ENCODE assay signal across 9 cellular contexts in the genomic region with DNA sequence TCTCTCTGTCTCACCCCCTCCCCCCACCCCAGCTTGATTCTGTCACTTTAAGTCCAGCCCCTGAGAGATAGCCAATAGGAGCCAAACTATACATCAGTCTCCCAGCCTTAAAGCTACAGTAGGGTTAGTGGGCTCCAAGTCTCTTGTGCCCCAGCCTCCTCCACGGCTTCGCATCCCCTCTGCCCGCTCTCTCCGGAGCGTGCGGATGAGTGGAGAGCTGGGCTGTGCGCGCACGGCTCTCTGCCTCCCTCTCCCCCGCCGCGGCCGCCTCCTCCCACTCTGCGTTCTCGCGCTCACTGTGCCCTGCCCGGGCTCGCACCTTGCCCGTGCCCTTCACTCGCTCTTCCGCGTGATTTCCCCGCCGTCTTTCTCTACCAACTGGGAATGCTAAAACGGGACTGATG. TPM values are rescaled to one million over a fixed set of nuclear protein-coding genes. Genes with fewer than 3 reads are reported as not detected.
DNase-seq lines count a peak whose midpoint lies in the region; ATAC-seq lines count a peak whose summit lies in the region.
"Had no signal": no experiment of that assay in that cellular context is flagged by ENCODE, and none has a peak within 500 bp of the region (broad histone marks: within the 10 kb centered on the region; RNA-seq: fewer than 3 reads in every experiment).

ESRRB (plus strand) TSS at position 137 of the 404 bp plus-strand sequence; CDS start at position 402, 265 bp downstream.

- in situ Hi-C loops in ACHN (cut with HindIII; ENCODE audit: low pct_ligation_motif_present, low pct_unique_long_range_greater_than_20kb, low sequenced_read_pairs) = no loop called here

- no peaks in the 10 kb centered on the region for H3K36me3 Mint-ChIP-seq in immature natural killer cell
- H3K36me3 Mint-ChIP-seq: activated naive CD8-positive, alpha-beta T cell treated with anti-CD3 and anti-CD28 coated beads for 36 hours had no signal

- H3K27ac Mint-ChIP-seq in immature natural killer cell = no peak within 1 kb of the TSS
- H3K27ac Mint-ChIP-seq: activated naive CD8-positive, alpha-beta T cell treated with anti-CD3 and anti-CD28 coated beads for 36 hours had no signal

- no peak within 1 kb of the TSS for H3K4me3 Mint-ChIP-seq in immature natural killer cell
- H3K4me3 Mint-ChIP-seq: activated naive CD8-positive, alpha-beta T cell treated with anti-CD3 and anti-CD28 coated beads for 36 hours had no signal

- H3K27me3 Mint-ChIP-seq in immature natural killer cell (ENCODE audit: low read depth in 3 of 3) = peaks cover 8 to 21% (median 13%) of the 10 kb centered on the region in 3 donors

- peak; percentile 4 for DNase-seq in ACHN
- DNase-seq in NCI-H2227 (lab: John Stamatoyannopoulos, UW; ENCODE audit: unreplicated experiment) = peak; percentile 67
- peak; percentile 65 for DNase-seq in ecto neural progenitor cell (ENCODE audit: low spot score)
- peak; percentile 21 for DNase-seq in medulla oblongata (ENCODE audit: extremely low spot score)
- no peak for DNase-seq in activated gamma-delta T cell (lab: John Stamatoyannopoulos, UW)
- no peak for DNase-seq in immature natural killer cell
- DNase-seq: activated naive CD8-positive, alpha-beta T cell treated with anti-CD3 and anti-CD28 coated beads for 36 hours had no signal

- ATAC-seq in HG02870 (IDR thresholded peaks at IDR 0.05; ENCODE audit: unreplicated experiment) (no peak), GM18909 (IDR thresholded peaks at IDR 0.05; ENCODE audit: poor library complexity, unreplicated experiment) (no peak)

- H3K9me3 Mint-ChIP-seq in immature natural killer cell = no peaks in the 10 kb centered on the region
- H3K9me3 Mint-ChIP-seq: activated naive CD8-positive, alpha-beta T cell treated with anti-CD3 and anti-CD28 coated beads for 36 hours had no signal

- no peaks in the 10 kb centered on the region for H3K4me1 Mint-ChIP-seq in immature natural killer cell

RNA-seq across cellular contexts. Expression of gene ESRRB, which starts in this region (rescaled TPM):
- polyA plus RNA-seq in immature natural killer cell = not detected

Comparison
In these comparisons a context has a peak if more than half of its experiments do, and no peak if none do; other contexts are left out.
1. DNase-seq: peak in ACHN (single experiment), NCI-H2227 (single experiment), ecto neural progenitor cell (single experiment) and medulla oblongata (single experiment); none in activated gamma-delta T cell (single experiment) and immature natural killer cell (0 of 3).